In genomic region chr2:229152784-229153183, GRCh38 we compare ENCODE assay signal across 26 cellular contexts.
"Had no signal": no experiment of that assay in that cellular context is flagged by ENCODE, and none has a peak within 500 bp of the region (broad histone marks: within the 10 kb centered on the region; RNA-seq: fewer than 3 reads in every experiment).

No MANE protein-coding gene starts in this region.

- H3K27ac ChIP-seq: gastroesophageal sphincter, heart right ventricle, left lung, neutrophil, parathyroid adenoma, right lobe of liver, suprapubic skin had no signal

- H3K27me3 ChIP-seq: gastroesophageal sphincter, heart right ventricle, left lung, neutrophil, right lobe of liver, suprapubic skin had no signal

- H3K4me1 Mint-ChIP-seq: central memory CD8-positive, alpha-beta T cell; neural crest cell; stimulated activated naive CD8-positive, alpha-beta T cell treated with anti-CD3 and anti-CD28 coated beads, Interleukin-15, amount 100 ng/mL, for 72 hours had no signal

- ATAC-seq: effector memory CD8-positive, alpha-beta T cell; gastroesophageal sphincter; heart right ventricle; left cardiac atrium; left lung; natural killer cell treated with Interleukin-12 subunit alpha and Interleukin-12 subunit beta and Interleukin-15 and Interleukin-18, amount 100 ng/mL, for 72 hours; stimulated activated naive CD8-positive, alpha-beta T cell treated with anti-CD3 and anti-CD28 coated beads, Interleukin-15, amount 100 ng/mL, for 72 hours had no signal

- H3K4me1 ChIP-seq: gastroesophageal sphincter, heart right ventricle, left lung, parathyroid adenoma, suprapubic skin had no signal

- H3K9ac ChIP-seq: parathyroid adenoma had no signal

- H3K4me3 ChIP-seq: gastroesophageal sphincter, heart right ventricle, left lung, right lobe of liver, smooth muscle cell, suprapubic skin had no signal

- H3K4me3 Mint-ChIP-seq: central memory CD8-positive, alpha-beta T cell; effector memory CD8-positive, alpha-beta T cell; natural killer cell treated with Interleukin-12 subunit alpha and Interleukin-12 subunit beta and Interleukin-15 and Interleukin-18, amount 100 ng/mL, for 72 hours; neural crest cell; stimulated activated naive CD8-positive, alpha-beta T cell treated with anti-CD3 and anti-CD28 coated beads, Interleukin-15, amount 100 ng/mL, for 72 hours; type B pancreatic cell had no signal

- H3K36me3 ChIP-seq: gastroesophageal sphincter, heart right ventricle, left lung, neutrophil, suprapubic skin had no signal

- H3K9me3 ChIP-seq: gastroesophageal sphincter, heart right ventricle, left lung, neutrophil, right lobe of liver, suprapubic skin had no signal

- H3K36me3 Mint-ChIP-seq: natural killer cell treated with Interleukin-12 subunit alpha and Interleukin-12 subunit beta and Interleukin-15 and Interleukin-18, amount 100 ng/mL, for 72 hours; type B pancreatic cell had no signal

- DNase-seq: cortex of kidney; effector memory CD8-positive, alpha-beta T cell; foreskin fibroblast; glutamatergic neuron; heart right ventricle; hippocampal formation; left cardiac atrium; left lung; mesendoderm; stimulated activated CD4-positive, alpha-beta T cell treated with anti-CD3 and anti-CD28 coated beads, Interleukin-12 subunit alpha, Interleukin-12 subunit beta, amount 100 ng/mL, for 4 hours; stimulated activated CD4-positive, alpha-beta T cell treated with anti-CD3 and anti-CD28 coated beads, Interleukin-1b, Interleukin-23, amount 100 ng/mL, for 48 hours; stimulated activated CD4-positive, alpha-beta T cell treated with anti-CD3 and anti-CD28 coated beads, Interleukin-4, amount 100 ng/mL, for 1 hour; stimulated activated CD8-positive, alpha-beta memory T cell treated with anti-CD3 and anti-CD28 coated beads, Interleukin-4, amount 100 ng/mL, for 48 hours; stimulated activated naive CD4-positive, alpha-beta T cell; stimulated activated naive CD8-positive, alpha-beta T cell treated with anti-CD3 and anti-CD28 coated beads, Interleukin-15, amount 100 ng/mL, for 72 hours had no signal

- H3K27ac Mint-ChIP-seq: effector memory CD8-positive, alpha-beta T cell; natural killer cell treated with Interleukin-12 subunit alpha and Interleukin-12 subunit beta and Interleukin-15 and Interleukin-18, amount 100 ng/mL, for 72 hours; progenitor cell of endocrine pancreas; stimulated activated naive CD8-positive, alpha-beta T cell treated with anti-CD3 and anti-CD28 coated beads, Interleukin-15, amount 100 ng/mL, for 72 hours; type B pancreatic cell had no signal

- H3K27me3 Mint-ChIP-seq: central memory CD8-positive, alpha-beta T cell; effector memory CD8-positive, alpha-beta T cell; natural killer cell treated with Interleukin-12 subunit alpha and Interleukin-12 subunit beta and Interleukin-15 and Interleukin-18, amount 100 ng/mL, for 72 hours; progenitor cell of endocrine pancreas; stimulated activated naive CD8-positive, alpha-beta T cell treated with anti-CD3 and anti-CD28 coated beads, Interleukin-15, amount 100 ng/mL, for 72 hours had no signal

- H3K9me3 Mint-ChIP-seq: natural killer cell treated with Interleukin-12 subunit alpha and Interleukin-12 subunit beta and Interleukin-15 and Interleukin-18, amount 100 ng/mL, for 72 hours; type B pancreatic cell had no signal
